ENCODE assay signal across 9 cellular contexts in the genomic region with DNA sequence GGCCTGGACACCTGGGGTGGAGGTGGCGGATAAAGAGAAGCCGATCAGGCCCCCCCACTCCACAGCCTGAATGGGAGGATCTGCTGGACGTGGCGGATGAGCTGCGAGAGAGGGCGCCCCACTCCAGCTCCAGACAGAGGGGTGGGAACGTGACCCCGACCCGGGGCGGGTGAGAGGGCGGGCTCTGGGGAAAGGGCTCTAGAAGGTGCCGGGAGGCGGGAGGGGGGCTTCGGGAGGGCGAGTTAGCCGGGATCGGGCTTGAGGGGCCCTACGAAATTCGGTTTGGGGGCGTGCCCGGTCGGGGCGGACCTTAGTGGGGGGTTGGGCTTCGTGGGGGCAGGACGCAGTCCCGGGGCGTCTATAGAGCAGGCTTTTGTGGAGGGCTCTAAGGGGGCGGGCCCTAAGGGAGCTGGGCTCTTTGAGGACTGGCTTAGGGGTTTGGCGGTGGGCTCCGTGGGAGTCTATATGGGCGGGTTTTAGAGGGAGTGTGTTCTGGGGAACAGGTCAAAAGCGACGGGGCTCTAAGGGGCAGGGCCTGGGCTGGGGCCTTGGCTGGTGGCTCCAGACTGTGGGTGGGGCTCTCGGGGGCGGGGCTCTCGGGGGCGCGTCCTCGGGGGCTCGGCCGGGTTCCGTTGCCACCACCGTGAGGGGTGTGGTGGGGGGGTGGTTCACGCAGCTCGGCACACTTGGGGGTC. TPM values are rescaled to one million over a fixed set of nuclear protein-coding genes. Genes with fewer than 3 reads are reported as not detected.
A peak's percentile ranks its signal among the peaks of the same experiment; 100 is the strongest.
DNase-seq lines count a peak whose midpoint lies in the region; ATAC-seq, FAIRE-seq and TF ChIP-seq lines count a peak whose summit lies in the region.
"Had no signal": no experiment of that assay in that cellular context is flagged by ENCODE, and none has a peak within 500 bp of the region (broad histone marks: within the 10 kb centered on the region; RNA-seq: fewer than 3 reads in every experiment).

No MANE protein-coding gene starts in this region.

- H3K9me3 ChIP-seq in spleen = no peaks in the 10 kb centered on the region
- no peaks in the 10 kb centered on the region for H3K9me3 ChIP-seq in small intestine (ENCODE audit: control insufficient read depth, low read depth)

- no peaks in the 10 kb centered on the region for H3K36me3 Mint-ChIP-seq in activated T-cell treated with anti-CD3 and anti-CD28 coated beads, Interleukin-2, amount 50 U/mL, for 24 hours (ENCODE audit: low read depth)

- peak overlapping the region; percentile 62 for H3K4me3 Mint-ChIP-seq in activated T-cell treated with anti-CD3 and anti-CD28 coated beads, Interleukin-2, amount 50 U/mL, for 24 hours

- H3K27ac ChIP-seq in spleen = no peak overlapping the region
- H3K27ac ChIP-seq in small intestine (ENCODE audit: low read depth in 1 of 2, low read length in 1 of 2) = no peak overlapping the region
- H3K27ac ChIP-seq: C4-2B had no signal

- peaks cover 6% of the 10 kb centered on the region for H3K4me1 Mint-ChIP-seq in activated T-cell treated with anti-CD3 and anti-CD28 coated beads, Interleukin-2, amount 50 U/mL, for 24 hours (ENCODE audit: low read depth)

- DNase-seq in activated CD4-positive, alpha-beta T cell treated with anti-CD3 and anti-CD28 coated beads for 48 hours = peak; percentile 42
- no peak for DNase-seq in activated CD4-positive, alpha-beta T cell treated with anti-CD3 and anti-CD28 coated beads for 1 hour
- DNase-seq in activated T-cell treated with anti-CD3 and anti-CD28 coated beads, Interleukin-2, amount 50 U/mL, for 24 hours = peak; percentile 64
- DNase-seq in left cardiac atrium = peak; percentile 53
- no peak for DNase-seq in spleen
- DNase-seq in small intestine = no peak

- no peak for FAIRE-seq in small intestine (lab: Jason Lieb, UNC)

- H3K4me1 ChIP-seq in spleen = peaks cover 0 to 21% (median 10%) of the 10 kb centered on the region in 6 donors
- no peaks in the 10 kb centered on the region for H3K4me1 ChIP-seq in small intestine (ENCODE audit: control insufficient read depth in 2 of 2, insufficient read depth in 1 of 2, low read depth in 1 of 2, low read length in 1 of 2)

- peak; percentile 74 for ATAC-seq in left cardiac atrium
- ATAC-seq in GM18873 (IDR thresholded peaks at IDR 0.05; ENCODE audit: low FRiP score, unreplicated experiment) = no peak
- ATAC-seq in HG03196 (IDR thresholded peaks at IDR 0.05; ENCODE audit: unreplicated experiment) = no peak

- H3K36me3 ChIP-seq in spleen (no peaks in the 10 kb centered on the region), small intestine (ENCODE audit: control insufficient read depth in 2 of 2, insufficient read depth in 2 of 2, low read length in 2 of 2) (no peaks in the 10 kb centered on the region)

- peak overlapping the region in 7 of 8 donors; percentile 11 to 66 (median 30) for H3K4me3 ChIP-seq in spleen
- H3K4me3 ChIP-seq in small intestine (ENCODE audit: low read depth in 1 of 2, low read length in 2 of 2) = peak overlapping the region in 1 of 2 donors; percentile 37

- no peak overlapping the region for H3K27ac Mint-ChIP-seq in activated T-cell treated with anti-CD3 and anti-CD28 coated beads, Interleukin-2, amount 50 U/mL, for 24 hours

- peaks cover 29% of the 10 kb centered on the region for H3K27me3 Mint-ChIP-seq in activated T-cell treated with anti-CD3 and anti-CD28 coated beads, Interleukin-2, amount 50 U/mL, for 24 hours

- intact Hi-C loops in left cardiac atrium (cut with DNase I) = no loop called here
- intact Hi-C loops in spleen (cut with DNase I; ENCODE audit: low total_unique reads) = no loop called here

- no peak for TF ChIP-seq POLR2A in spleen (IDR thresholded peaks at IDR 0.05)

- peak in 2 of 11 experiments; percentile 15 to 17 for TF ChIP-seq CTCF in spleen (IDR thresholded peaks at IDR 0.05 in 8 of 11, conservative IDR thresholded peaks at IDR 0.05 in 3 of 11)

- peaks cover 0 to 41% (median 5%) of the 10 kb centered on the region in 7 donors for H3K27me3 ChIP-seq in spleen (replicated peaks in 1 of 7)
- no peaks in the 10 kb centered on the region for H3K27me3 ChIP-seq in small intestine (ENCODE audit: control insufficient read depth in 2 of 2, insufficient read depth in 2 of 2, low read length in 2 of 2)

- no peaks in the 10 kb centered on the region for H3K9me3 Mint-ChIP-seq in activated T-cell treated with anti-CD3 and anti-CD28 coated beads, Interleukin-2, amount 50 U/mL, for 24 hours

- WGBS in spleen, 5 donors = 1 to 6% (median 3%) methylated on average over 29 to 45 of the region's 45 CpGs
- 2 to 5% (median 2%) methylated on average over 32 to 45 of the region's 45 CpGs for WGBS in small intestine, 3 donors

RNA-seq across cellular contexts. Expression of gene NANOS3, which starts 4.1 kb away (rescaled TPM):
- 1 to 10 TPM; 1.0 to 1.2 TPM for total RNA-seq in left cardiac atrium
- not detected for total RNA-seq in spleen
- under 1 TPM; 0.42 to 0.99 (median 0.52) TPM for polyA plus RNA-seq in spleen
- polyA plus RNA-seq in small intestine = under 1 TPM in 1 of 3 donors, not detected in 2; 0.45 TPM

RNA-seq across cellular contexts. Expression of gene BRME1, which starts 33.1 kb away (rescaled TPM):
- total RNA-seq in left cardiac atrium (1 to 10 TPM in 1 of 2 donors, under 1 TPM in 1; 0.62 to 1.1 TPM), spleen (1 to 10 TPM in 6 of 7 donors, under 1 TPM in 1; 0.97 to 3.5 (median 2.1) TPM)
- polyA plus RNA-seq in spleen (1 to 10 TPM; 1.3 to 3.8 (median 2.7) TPM), small intestine (10 to 100 TPM in 2 of 3 donors, 1 to 10 TPM in 1; 8.6 to 67.1 (median 43.2) TPM)

RNA-seq across cellular contexts. Expression of gene CC2D1A, which starts 33.2 kb away (rescaled TPM):
- total RNA-seq in left cardiac atrium (10 to 100 TPM; 19.4 to 20.5 TPM), spleen (10 to 100 TPM; 26.2 to 40.1 (median 28.8) TPM)
- polyA plus RNA-seq in spleen (10 to 100 TPM; 13.0 to 27.2 (median 24.5) TPM), small intestine (100 to 1,000 TPM in 2 of 3 donors, 10 to 100 TPM in 1; 66.5 to 199 (median 140) TPM)

Comparison
In these comparisons a context has a peak if more than half of its experiments do, and no peak if none do; other contexts are left out.
1. DNase-seq: peak in activated CD4-positive, alpha-beta T cell treated with anti-CD3 and anti-CD28 coated beads for 48 hours (single experiment), activated T-cell treated with anti-CD3 and anti-CD28 coated beads, Interleukin-2, amount 50 U/mL, for 24 hours (single experiment) and left cardiac atrium (single experiment); none in activated CD4-positive, alpha-beta T cell treated with anti-CD3 and anti-CD28 coated beads for 1 hour (single experiment), spleen (single experiment) and small intestine (single experiment).
2. ATAC-seq: peak in left cardiac atrium (2 of 2); none in GM18873 (single experiment) and HG03196 (single experiment).